21 cellular contexts compared by ENCODE assay signal in the genomic region with DNA sequence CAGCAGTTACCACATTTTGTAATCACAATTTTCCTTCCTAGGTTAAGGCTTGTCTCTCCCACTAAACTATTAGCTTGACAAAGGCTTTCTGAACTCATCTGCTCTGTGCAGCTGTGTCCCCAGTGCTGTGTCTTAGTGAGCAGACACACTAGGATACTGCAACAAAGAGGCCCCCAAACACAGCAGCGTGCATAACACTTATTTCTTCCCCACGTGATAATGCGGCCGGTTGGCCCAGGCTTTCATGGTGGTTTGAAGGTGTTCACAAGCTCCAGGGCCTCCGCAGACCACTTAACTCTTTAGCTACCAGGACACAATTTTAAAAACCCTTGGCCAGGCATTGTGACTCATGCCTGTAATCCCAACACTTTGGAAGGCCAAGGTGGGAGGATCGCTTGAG. TPM values are rescaled to one million over a fixed set of nuclear protein-coding genes. Genes with fewer than 3 reads are reported as not detected.
DNase-seq lines count a peak whose midpoint lies in the region; ATAC-seq and TF ChIP-seq lines count a peak whose summit lies in the region.
"Had no signal": no experiment of that assay in that cellular context is flagged by ENCODE, and none has a peak within 500 bp of the region (broad histone marks: within the 10 kb centered on the region; RNA-seq: fewer than 3 reads in every experiment).

No MANE protein-coding gene starts in this region.

- intact Hi-C loops in activated naive CD4-positive, alpha-beta T cell treated with anti-CD3 and anti-CD28 coated beads for 36 hours (cut with micrococcal nuclease), result loop anchor here (2.0 to 10.0 kb wide), 2 partner anchors 63 to 647 kb away; partner anchors contain the start of genes CHCHD4 and TMEM43

- peak overlapping the region; percentile 51 for H3K27ac Mint-ChIP-seq in activated naive CD4-positive, alpha-beta T cell treated with anti-CD3 and anti-CD28 coated beads, Interleukin-2, amount 50 U/mL, for 24 hours
- no peak overlapping the region for H3K27ac Mint-ChIP-seq in activated naive CD4-positive, alpha-beta T cell treated with anti-CD3 and anti-CD28 coated beads for 36 hours
- peak overlapping the region; percentile 55 to 94 (median 81) for H3K27ac Mint-ChIP-seq in brain
- H3K27ac Mint-ChIP-seq in mesothelial cell of epicardium, result peak overlapping the region; percentile 15
- H3K27ac Mint-ChIP-seq: activated naive CD8-positive, alpha-beta T cell treated with anti-CD3 and anti-CD28 coated beads, Interleukin-2, amount 10 ng/mL, durations not matched to agents 7 days and 5 days; stimulated activated naive CD8-positive, alpha-beta T cell treated with anti-CD3 and anti-CD28 coated beads, Interleukin-15, Interleukin-2, amounts not matched to agents 100 ng/mL and 50 ng/mL, for 24 hours had no signal

- H3K9me3 Mint-ChIP-seq in activated naive CD4-positive, alpha-beta T cell treated with anti-CD3 and anti-CD28 coated beads, Interleukin-2, amount 50 U/mL, for 24 hours, result no peaks in the 10 kb centered on the region
- no peaks in the 10 kb centered on the region for H3K9me3 Mint-ChIP-seq in activated naive CD4-positive, alpha-beta T cell treated with anti-CD3 and anti-CD28 coated beads for 36 hours
- H3K9me3 Mint-ChIP-seq in brain (peaks cover 0 to 3% (median 0%) of the 10 kb centered on the region in 5 experiments), mesothelial cell of epicardium (no peaks in the 10 kb centered on the region)
- H3K9me3 Mint-ChIP-seq: activated naive CD8-positive, alpha-beta T cell treated with anti-CD3 and anti-CD28 coated beads, Interleukin-2, amount 10 ng/mL, durations not matched to agents 7 days and 5 days; CD4-positive, alpha-beta memory T cell; stimulated activated naive CD8-positive, alpha-beta T cell treated with anti-CD3 and anti-CD28 coated beads, Interleukin-15, Interleukin-2, amounts not matched to agents 100 ng/mL and 50 ng/mL, for 24 hours had no signal

- no peak for TF ChIP-seq CTCF in brain (conservative IDR thresholded peaks at IDR 0.05)
- TF ChIP-seq CTCF in mesothelial cell of epicardium (IDR thresholded peaks at IDR 0.05; ENCODE audit: unreplicated experiment), result no peak

- no peak for ATAC-seq in HG02571 (IDR thresholded peaks at IDR 0.05; ENCODE audit: unreplicated experiment)
- ATAC-seq: A549, left lobe of liver had no signal

- CTCF ChIA-PET in activated naive CD4-positive, alpha-beta T cell treated with anti-CD3 and anti-CD28 coated beads for 36 hours (lab: Charles Lee), result interaction anchor here (0.6 kb wide), 1 partner anchor 188 kb away, joined by 3 read pairs; no protein-coding TSS in a partner anchor

- H3K4me3 Mint-ChIP-seq in activated naive CD4-positive, alpha-beta T cell treated with anti-CD3 and anti-CD28 coated beads, Interleukin-2, amount 50 U/mL, for 24 hours, result no peak overlapping the region
- no peak overlapping the region for H3K4me3 Mint-ChIP-seq in activated naive CD4-positive, alpha-beta T cell treated with anti-CD3 and anti-CD28 coated beads for 36 hours
- H3K4me3 Mint-ChIP-seq in brain, result peak overlapping the region; percentile 19 to 73 (median 65)
- peak overlapping the region; percentile 29 for H3K4me3 Mint-ChIP-seq in mesothelial cell of epicardium

- no peaks in the 10 kb centered on the region for H3K27me3 Mint-ChIP-seq in activated naive CD4-positive, alpha-beta T cell treated with anti-CD3 and anti-CD28 coated beads, Interleukin-2, amount 50 U/mL, for 24 hours
- no peaks in the 10 kb centered on the region for H3K27me3 Mint-ChIP-seq in activated naive CD4-positive, alpha-beta T cell treated with anti-CD3 and anti-CD28 coated beads for 36 hours (ENCODE audit: low read depth)
- H3K27me3 Mint-ChIP-seq in brain, result peaks cover 6% of the 10 kb centered on the region
- H3K27me3 Mint-ChIP-seq in mesothelial cell of epicardium (ENCODE audit: low read depth), result no peaks in the 10 kb centered on the region
- H3K27me3 Mint-ChIP-seq: stimulated activated naive CD8-positive, alpha-beta T cell treated with anti-CD3 and anti-CD28 coated beads, Interleukin-15, Interleukin-2, amounts not matched to agents 100 ng/mL and 50 ng/mL, for 24 hours had no signal

- H3K36me3 Mint-ChIP-seq in activated naive CD4-positive, alpha-beta T cell treated with anti-CD3 and anti-CD28 coated beads, Interleukin-2, amount 50 U/mL, for 24 hours, result no peaks in the 10 kb centered on the region
- H3K36me3 Mint-ChIP-seq in activated naive CD4-positive, alpha-beta T cell treated with anti-CD3 and anti-CD28 coated beads for 36 hours (ENCODE audit: low read depth), result no peaks in the 10 kb centered on the region
- H3K36me3 Mint-ChIP-seq in brain, result peaks cover 4% of the 10 kb centered on the region
- H3K36me3 Mint-ChIP-seq in mesothelial cell of epicardium, result peaks cover 3% of the 10 kb centered on the region
- H3K36me3 Mint-ChIP-seq: activated naive CD8-positive, alpha-beta T cell treated with anti-CD3 and anti-CD28 coated beads, Interleukin-2, amount 10 ng/mL, durations not matched to agents 7 days and 5 days had no signal

- peaks cover 9% of the 10 kb centered on the region for H3K4me1 Mint-ChIP-seq in activated naive CD4-positive, alpha-beta T cell treated with anti-CD3 and anti-CD28 coated beads, Interleukin-2, amount 50 U/mL, for 24 hours
- peaks cover 8% of the 10 kb centered on the region for H3K4me1 Mint-ChIP-seq in activated naive CD4-positive, alpha-beta T cell treated with anti-CD3 and anti-CD28 coated beads for 36 hours (ENCODE audit: low read depth)
- H3K4me1 Mint-ChIP-seq in brain (peaks cover 71% of the 10 kb centered on the region), mesothelial cell of epicardium (peaks cover 39% of the 10 kb centered on the region)

- DNase-seq in activated naive CD4-positive, alpha-beta T cell treated with anti-CD3 and anti-CD28 coated beads for 36 hours, result no peak
- DNase-seq in mesothelial cell of epicardium (ENCODE audit: low spot score in 2 of 2, unreplicated experiment in 2 of 2) (no peak), superior temporal gyrus (ENCODE audit: extremely low spot score) (peak; percentile 71), NCI-H345 treated with DMSO at 0.1 percent for 48 hours (lab: John Stamatoyannopoulos, UW; ENCODE audit: unreplicated experiment) (no peak), activated gamma-delta T cell treated with Interleukin-2 at 50 U/mL for 16 hours (no peak)
- DNase-seq: activated CD4-positive, alpha-beta T cell treated with anti-CD3 and anti-CD28 coated beads for 48 hours; activated naive CD8-positive, alpha-beta T cell treated with anti-CD3 and anti-CD28 coated beads, Interleukin-2, amount 10 ng/mL, durations not matched to agents 7 days and 5 days; CD4-positive, alpha-beta memory T cell; effector memory CD4-positive, alpha-beta T cell; NCI-H1105; NCI-H226; SIG-M5; stimulated activated CD4-positive, alpha-beta T cell treated with anti-CD3 and anti-CD28 coated beads, Interleukin-12 subunit alpha, Interleukin-12 subunit beta, amount 100 ng/mL, for 4 hours; T1000; uterus had no signal

RNA-seq across cellular contexts. Expression of gene HDAC11, which starts 2.2 kb away (rescaled TPM):
- 1 to 10 TPM; 1.6 to 2.4 TPM for total RNA-seq in activated naive CD4-positive, alpha-beta T cell treated with anti-CD3 and anti-CD28 coated beads for 36 hours
- polyA plus RNA-seq in brain (ENCODE audit: insufficient read depth, low read depth, low replicate concordance), result 54.1 TPM
- total RNA-seq in mesothelial cell of epicardium, result 15.4 to 19.1 TPM (median 16.4 TPM) in 3 replicates

RNA-seq across cellular contexts. Expression of gene NUP210, which starts 57.8 kb away (rescaled TPM):
- total RNA-seq in activated naive CD4-positive, alpha-beta T cell treated with anti-CD3 and anti-CD28 coated beads for 36 hours, result 100 to 1,000 TPM; 148 TPM
- polyA plus RNA-seq in brain (ENCODE audit: insufficient read depth, low read depth, low replicate concordance), result 24.7 TPM
- total RNA-seq in mesothelial cell of epicardium, result 25.9 to 27.9 TPM (median 26.7 TPM) in 3 replicates

Comparison
In these comparisons a context has a peak if more than half of its experiments do, and no peak if none do; other contexts are left out.
1. H3K4me3 Mint-ChIP-seq: peak in brain (5 of 5) and mesothelial cell of epicardium (single experiment); none in activated naive CD4-positive, alpha-beta T cell treated with anti-CD3 and anti-CD28 coated beads, Interleukin-2, amount 50 U/mL, for 24 hours (single experiment) and activated naive CD4-positive, alpha-beta T cell treated with anti-CD3 and anti-CD28 coated beads for 36 hours (single experiment).